Comparison of ENCODE assay signal across 21 cellular contexts in the genomic region with DNA sequence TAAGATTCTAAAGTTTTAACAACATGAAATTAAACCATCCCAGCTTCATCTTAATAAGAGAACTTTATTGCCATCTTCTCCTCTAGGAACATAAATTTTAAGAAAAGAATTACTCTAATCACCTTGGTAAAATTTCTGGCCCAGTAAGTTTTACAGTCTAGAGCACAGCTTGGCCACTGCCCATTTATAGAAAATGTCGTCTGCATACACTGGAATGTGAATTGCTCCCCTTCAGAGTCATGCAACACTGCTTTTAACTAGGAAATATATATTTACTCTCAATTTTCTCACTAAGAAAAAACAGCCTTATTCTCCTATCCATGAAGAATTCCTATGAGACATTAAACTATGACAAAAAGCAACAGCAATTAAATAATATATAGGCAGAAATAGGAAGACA. TPM values are rescaled to one million over a fixed set of nuclear protein-coding genes. Genes with fewer than 3 reads are reported as not detected.
DNase-seq lines count a peak whose midpoint lies in the region; ATAC-seq and TF ChIP-seq lines count a peak whose summit lies in the region.
"Had no signal": no experiment of that assay in that cellular context is flagged by ENCODE, and none has a peak within 500 bp of the region (broad histone marks: within the 10 kb centered on the region; RNA-seq: fewer than 3 reads in every experiment).

No MANE protein-coding gene starts in this region.

- H3K27ac Mint-ChIP-seq in natural killer cell, result no peak overlapping the region
- H3K27ac Mint-ChIP-seq: CD14-positive monocyte; CD4-positive, alpha-beta memory T cell; CD4-positive, CD25-positive, alpha-beta regulatory T cell; CD8-positive, alpha-beta memory T cell had no signal

- H3K4me1 ChIP-seq in mesendoderm (ENCODE audit: control insufficient read depth, low read depth, low read length), result no peaks in the 10 kb centered on the region
- H3K4me1 ChIP-seq: BE2C, BLaER1 had no signal

- no peak overlapping the region for H3K23ac ChIP-seq in mesendoderm (ENCODE audit: low read length)

- no peaks in the 10 kb centered on the region for H3K9me3 Mint-ChIP-seq in natural killer cell
- H3K9me3 Mint-ChIP-seq: CD4-positive, alpha-beta memory T cell had no signal

- H3K79me1 ChIP-seq in mesendoderm (ENCODE audit: low read length), result no peaks in the 10 kb centered on the region

- H4K8ac ChIP-seq in mesendoderm (ENCODE audit: low read depth, low read length), result no peak overlapping the region

- TF ChIP-seq CTCF in natural killer cell (IDR thresholded peaks at IDR 0.05), result no peak

- no peaks in the 10 kb centered on the region for H3K4me1 Mint-ChIP-seq in natural killer cell
- H3K4me1 Mint-ChIP-seq: CD14-positive monocyte; CD4-positive, CD25-positive, alpha-beta regulatory T cell; CD8-positive, alpha-beta memory T cell had no signal

- no peak overlapping the region for H2AK5ac ChIP-seq in mesendoderm (ENCODE audit: low read length)

- ATAC-seq in natural killer cell, result no peak
- no peak for ATAC-seq in GM19351 (IDR thresholded peaks at IDR 0.05; ENCODE audit: unreplicated experiment)

- no peak overlapping the region for H3K4me3 ChIP-seq in mesendoderm (ENCODE audit: low read length)
- H3K4me3 ChIP-seq: BLaER1 had no signal

- no CpG with 5 or more reads among the region's 1 CpG for WGBS in mesendoderm (ENCODE audit: extremely low coverage, insufficient coverage, low lambda C conversion rate)

- no peak overlapping the region for H3K4ac ChIP-seq in mesendoderm (ENCODE audit: low read depth, low read length)

- no peaks in the 10 kb centered on the region for H3K27me3 ChIP-seq in mesendoderm (ENCODE audit: insufficient read depth, low read length, poor library complexity)
- H3K27me3 ChIP-seq: BE2C, BLaER1 had no signal

- H4K5ac ChIP-seq in mesendoderm (ENCODE audit: low read length), result no peak overlapping the region

- no peak overlapping the region for H3K56ac ChIP-seq in mesendoderm (ENCODE audit: low read length)

- H2BK5ac ChIP-seq in mesendoderm (ENCODE audit: low read length), result no peak overlapping the region

- no peak overlapping the region for H3K18ac ChIP-seq in mesendoderm (ENCODE audit: low read length)

- no peak overlapping the region for H2BK15ac ChIP-seq in mesendoderm (replicated peaks; ENCODE audit: low read depth)

- no peak overlapping the region for H3K27ac ChIP-seq in mesendoderm (ENCODE audit: low read depth, low read length)
- H3K27ac ChIP-seq: BLaER1 had no signal

- DNase-seq in glomerular visceral epithelial cell (ENCODE audit: extremely low spot score) (peak; percentile 2), left kidney (ENCODE audit: low read depth, low spot score) (peak; percentile 37), renal cortical epithelial cell (ENCODE audit: low read depth) (peak; percentile 4), natural killer cell (no peak), mesendoderm (no peak)
- DNase-seq: 8988T; ACHN; BE2C; C1 segment of cervical spinal cord; Calu3; CD4-positive, alpha-beta memory T cell; CD4-positive, CD25-positive, alpha-beta regulatory T cell; CD8-positive, alpha-beta memory T cell; COR-L47; DMS79 treated with DMSO at 0.1 percent for 48 hours; GF-D8 had no signal

- no peak overlapping the region for H3K9ac ChIP-seq in mesendoderm (ENCODE audit: low read length)
- H3K9ac ChIP-seq: BLaER1 had no signal

- no peaks in the 10 kb centered on the region for H3K36me3 ChIP-seq in mesendoderm (ENCODE audit: control insufficient read depth, insufficient read depth, low read length)
- H3K36me3 ChIP-seq: BE2C, BLaER1 had no signal

- intact Hi-C loops in natural killer cell (cut with micrococcal nuclease), result no loop called here

- H2BK120ac ChIP-seq in mesendoderm (ENCODE audit: low read depth, low read length), result no peak overlapping the region

- H3K27me3 Mint-ChIP-seq in natural killer cell (ENCODE audit: low read depth in 2 of 2), result no peaks in the 10 kb centered on the region
- H3K27me3 Mint-ChIP-seq: CD4-positive, alpha-beta memory T cell; CD4-positive, CD25-positive, alpha-beta regulatory T cell; CD8-positive, alpha-beta memory T cell had no signal

- no peaks in the 10 kb centered on the region for H3K79me2 ChIP-seq in mesendoderm (ENCODE audit: control insufficient read depth, insufficient read depth, low read length)

- H3K4me3 Mint-ChIP-seq in natural killer cell, result no peak overlapping the region
- H3K4me3 Mint-ChIP-seq: CD14-positive monocyte; CD4-positive, alpha-beta memory T cell; CD4-positive, CD25-positive, alpha-beta regulatory T cell; CD8-positive, alpha-beta memory T cell had no signal

- no peaks in the 10 kb centered on the region for H3K36me3 Mint-ChIP-seq in natural killer cell
- H3K36me3 Mint-ChIP-seq: CD14-positive monocyte; CD4-positive, alpha-beta memory T cell; CD4-positive, CD25-positive, alpha-beta regulatory T cell; CD8-positive, alpha-beta memory T cell had no signal

- H3K4me2 ChIP-seq in mesendoderm (ENCODE audit: low read length), result no peak overlapping the region
- H3K4me2 ChIP-seq: BLaER1 had no signal

RNA-seq across cellular contexts. Expression of a gene that starts 48.1 kb away (rescaled TPM):
- total RNA-seq in renal cortical epithelial cell, result under 0.01 TPM in 1 of 2 replicates, not detected in the other
- total RNA-seq in natural killer cell, result not detected
- polyA plus RNA-seq in mesendoderm (2013, experiment 1 of 2), result 0.06 TPM
- 0.18 TPM for polyA plus RNA-seq in mesendoderm (2013, experiment 2 of 2)
- total RNA-seq: A673; Calu3; CD4-positive, alpha-beta memory T cell; CD4-positive, CD25-positive, alpha-beta regulatory T cell; CD8-positive, alpha-beta memory T cell had no signal
- polyA plus RNA-seq: AG04450; CD14-positive monocyte; CD4-positive, alpha-beta memory T cell; CD4-positive, CD25-positive, alpha-beta regulatory T cell; CD8-positive, alpha-beta memory T cell had no signal

Comparison
In these comparisons a context has a peak if more than half of its experiments do, and no peak if none do; other contexts are left out.
1. DNase-seq: peak in glomerular visceral epithelial cell (single experiment), left kidney (single experiment) and renal cortical epithelial cell (single experiment); none in natural killer cell (single experiment) and mesendoderm (single experiment).